ENCODE assay signal across 33 cellular contexts in the genomic region with DNA sequence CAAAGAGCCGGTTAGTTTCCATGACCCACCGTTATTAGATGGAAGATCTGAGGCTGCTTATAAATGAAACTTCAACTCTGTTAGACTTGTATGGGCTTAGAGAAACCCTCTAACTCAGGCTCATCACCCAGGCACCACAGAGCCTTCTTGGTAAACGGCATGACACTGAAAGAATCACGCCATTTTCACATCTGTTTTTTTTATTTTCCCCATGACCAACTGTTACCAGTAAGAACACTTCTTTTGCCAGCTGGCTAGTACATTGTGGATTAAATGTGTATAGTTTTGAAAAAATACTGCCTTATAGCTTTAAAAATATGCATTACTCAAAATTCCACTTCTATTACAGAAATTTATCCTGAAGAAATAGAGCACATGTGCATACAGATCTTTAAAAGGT. TPM values are rescaled to one million over a fixed set of nuclear protein-coding genes. Genes with fewer than 3 reads are reported as not detected.
"Had no signal": no experiment of that assay in that cellular context is flagged by ENCODE, and none has a peak within 500 bp of the region (broad histone marks: within the 10 kb centered on the region; RNA-seq: fewer than 3 reads in every experiment).

No MANE protein-coding gene starts in this region.

- H3K36me3 Mint-ChIP-seq: immature natural killer cell; naive thymus-derived CD8-positive, alpha-beta T cell; stimulated activated naive B cell treated with anti-CD40 and anti-IgM and Interleukin-4, amounts not matched to agents 10 μg/mL and 1 μg/mL and 100 μg/mL, for 72 hours had no signal

- H3K27ac Mint-ChIP-seq: immature natural killer cell; naive thymus-derived CD8-positive, alpha-beta T cell; nephron; stimulated activated naive B cell treated with anti-CD40 and anti-IgM and Interleukin-4, amounts not matched to agents 10 μg/mL and 1 μg/mL and 100 μg/mL, for 72 hours had no signal

- H3K4me3 ChIP-seq: left lung, lower lobe of right lung, ovary, right atrium auricular region, right lobe of liver, skin epidermis, stomach, testis, thyroid gland, transverse colon, upper lobe of left lung, vagina had no signal

- H3K27me3 ChIP-seq: left lung, neutrophil, ovary, right atrium auricular region, right lobe of liver, stomach, testis, thyroid gland, transverse colon, upper lobe of left lung, vagina had no signal

- H3K9me3 ChIP-seq: left lung, lower lobe of right lung, neutrophil, ovary, right atrium auricular region, right lobe of liver, stomach, testis, thyroid gland, transverse colon, upper lobe of left lung, vagina had no signal

- DNase-seq: hypothalamus; immature natural killer cell; kidney; left colon; left lung; lower lobe of right lung; mammary epithelial cell; mesenchymal stem cell; naive thymus-derived CD8-positive, alpha-beta T cell; ovary; right lobe of liver; stimulated activated CD4-positive, alpha-beta T cell treated with anti-CD3 and anti-CD28 coated beads, Interleukin-12 subunit alpha, Interleukin-12 subunit beta, amount 100 ng/mL, for 4 hours; stimulated activated CD4-positive, alpha-beta T cell treated with anti-CD3 and anti-CD28 coated beads, Interleukin-15, amount 100 ng/mL, for 24 hours; stimulated activated CD4-positive, alpha-beta T cell treated with anti-CD3 and anti-CD28 coated beads, Interleukin-2, amount 100 ng/mL, for 24 hours; stimulated activated CD4-positive, alpha-beta T cell treated with anti-CD3 and anti-CD28 coated beads, Interleukin-4, amount 100 ng/mL, for 1 hour; stimulated activated naive B cell treated with anti-CD40 and anti-IgM and Interleukin-4, amounts not matched to agents 10 μg/mL and 1 μg/mL and 100 μg/mL, for 72 hours; stimulated activated naive CD8-positive, alpha-beta T cell treated with anti-CD3 and anti-CD28 coated beads, Interleukin-15, Interleukin-2, amounts not matched to agents 100 U/mL and 50 U/mL, for 24 hours; stomach; testis; thyroid gland; transverse colon; upper lobe of left lung had no signal

- H3K27ac ChIP-seq: left lung, lower lobe of right lung, neutrophil, ovary, right atrium auricular region, right lobe of liver, skin epidermis, stomach, testis, thyroid gland, transverse colon, upper lobe of left lung, vagina had no signal

- H3K4me1 ChIP-seq: left lung, lower lobe of right lung, right atrium auricular region, right lobe of liver, stomach, testis, thyroid gland, transverse colon, upper lobe of left lung, vagina had no signal

- H3K4me3 Mint-ChIP-seq: immature natural killer cell; naive thymus-derived CD8-positive, alpha-beta T cell; nephron; neural crest cell; stimulated activated naive B cell treated with anti-CD40 and anti-IgM and Interleukin-4, amounts not matched to agents 10 μg/mL and 1 μg/mL and 100 μg/mL, for 72 hours had no signal

- H3K9me3 Mint-ChIP-seq: naive thymus-derived CD8-positive, alpha-beta T cell; nephron; neural crest cell; stimulated activated naive B cell treated with anti-CD40 and anti-IgM and Interleukin-4, amounts not matched to agents 10 μg/mL and 1 μg/mL and 100 μg/mL, for 72 hours had no signal

- H3K27me3 Mint-ChIP-seq: progenitor cell of endocrine pancreas; stimulated activated naive B cell treated with anti-CD40 and anti-IgM and Interleukin-4, amounts not matched to agents 10 μg/mL and 1 μg/mL and 100 μg/mL, for 72 hours had no signal

- H3K4me1 Mint-ChIP-seq: immature natural killer cell; nephron; neural crest cell; stimulated activated naive B cell treated with anti-CD40 and anti-IgM and Interleukin-4, amounts not matched to agents 10 μg/mL and 1 μg/mL and 100 μg/mL, for 72 hours had no signal

- ATAC-seq: left colon; left lung; lower lobe of right lung; naive thymus-derived CD8-positive, alpha-beta T cell; right lobe of liver; stimulated activated naive B cell treated with anti-CD40 and anti-IgM and Interleukin-4, amounts not matched to agents 10 μg/mL and 1 μg/mL and 100 μg/mL, for 72 hours; stimulated activated naive CD8-positive, alpha-beta T cell treated with anti-CD3 and anti-CD28 coated beads, Interleukin-15, Interleukin-2, amounts not matched to agents 100 U/mL and 50 U/mL, for 24 hours had no signal

- H3K36me3 ChIP-seq: left lung, lower lobe of right lung, neutrophil, ovary, right atrium auricular region, right lobe of liver, stomach, thyroid gland, transverse colon, upper lobe of left lung, vagina had no signal

RNA-seq across cellular contexts. Expression of gene APELA, which starts 48.0 kb away (rescaled TPM):
- total RNA-seq: left colon; lower lobe of right lung; naive thymus-derived CD8-positive, alpha-beta T cell; omental fat pad; pulmonary artery endothelial cell; renal cortical epithelial cell; right atrium auricular region; right lobe of liver; testis; transverse colon; urinary bladder; vagina had no signal
